Comparison of ENCODE assay signal across 1 cellular context in genomic region chr14:24100197-24100981, GRCh38.
TF ChIP-seq lines count a peak whose summit lies in the region.

No MANE protein-coding gene starts in this region.

TF ChIP-seq in HepG2, 621 proteins besides CTCF, POLR2A, EP300 and RAD21 (continued from another document and continues in another):
- TF ChIP-seq ATF2 (CRISPR knock-in tag; IDR thresholded peaks at IDR 0.05) (peak; percentile 30; the same call in 1 of the 2 replicates), GABPA (IDR thresholded peaks at IDR 0.05; ENCODE audit: low read depth, low read length) (no peak), GABPA (CRISPR knock-in tag; IDR thresholded peaks at IDR 0.05; ENCODE audit: low read depth) (no peak), RXRB (CRISPR knock-in tag; IDR thresholded peaks at IDR 0.05; ENCODE audit: borderline replicate concordance) (no peak), XBP1 (CRISPR knock-in tag; IDR thresholded peaks at IDR 0.05) (no peak), ZNF350 (CRISPR knock-in tag; IDR thresholded peaks at IDR 0.05; ENCODE audit: borderline replicate concordance, low read depth) (no peak; the same call in 1 of the 2 replicates), FOXK1 (CRISPR knock-in tag; IDR thresholded peaks at IDR 0.05; ENCODE audit: borderline replicate concordance, low read depth) (0 out of 2 replicates have a peak, but pooled peaks have one; percentile 12), ZNF496 (CRISPR knock-in tag; IDR thresholded peaks at IDR 0.05; ENCODE audit: insufficient replicate concordance) (no peak), ZNF816 (CRISPR knock-in tag; IDR thresholded peaks at IDR 0.05; ENCODE audit: borderline replicate concordance) (no peak), ATAD3A (CRISPR knock-in tag; IDR thresholded peaks at IDR 0.05) (0 out of 2 replicates have a peak, but pooled peaks have one; percentile 51), NCOA1 (CRISPR knock-in tag; IDR thresholded peaks at IDR 0.05) (no peak), ZNF598 (CRISPR knock-in tag; IDR thresholded peaks at IDR 0.05; ENCODE audit: borderline replicate concordance) (peak; percentile 4; the same call in 1 of the 2 replicates), SMAD1 (CRISPR knock-in tag; IDR thresholded peaks at IDR 0.05; ENCODE audit: borderline replicate concordance, low read depth) (0 out of 2 replicates have a peak, but pooled peaks have one; percentile 7), ZNF235 (CRISPR knock-in tag; IDR thresholded peaks at IDR 0.05; ENCODE audit: borderline replicate concordance) (0 out of 2 replicates have a peak, but pooled peaks have one; percentile 7), ZNF510 (CRISPR knock-in tag; IDR thresholded peaks at IDR 0.05; ENCODE audit: low read depth) (0 out of 2 replicates have a peak, but pooled peaks have one; percentile 68), ZNF776 (CRISPR knock-in tag; IDR thresholded peaks at IDR 0.05) (0 out of 2 replicates have a peak, but pooled peaks have one; percentile 31), SALL1 (CRISPR knock-in tag; IDR thresholded peaks at IDR 0.05) (peak; percentile 47; the same call in 1 of the 2 replicates), PAF1 (CRISPR knock-in tag; IDR thresholded peaks at IDR 0.05) (peak; percentile 93; the same call in 1 of the 2 replicates), CHCHD3 (CRISPR knock-in tag; IDR thresholded peaks at IDR 0.05) (no peak), ZNF678 (CRISPR knock-in tag; IDR thresholded peaks at IDR 0.05) (0 out of 2 replicates have a peak, but pooled peaks have one; percentile 26), ZBTB2 (CRISPR knock-in tag; IDR thresholded peaks at IDR 0.05; ENCODE audit: low read depth) (no peak), RBFOX2 (IDR thresholded peaks at IDR 0.05; ENCODE audit: low read depth, low read length) (peak; percentile 57; the same call in 1 of the 2 replicates), HIVEP1 (CRISPR knock-in tag; IDR thresholded peaks at IDR 0.05) (0 out of 2 replicates have a peak, but pooled peaks have one; percentile 58), ZNF747 (CRISPR knock-in tag; IDR thresholded peaks at IDR 0.05; ENCODE audit: borderline replicate concordance) (no peak), DDIT3 (CRISPR knock-in tag; IDR thresholded peaks at IDR 0.05) (no peak), KLF6 (CRISPR knock-in tag; IDR thresholded peaks at IDR 0.05) (no peak), ZNF276 (CRISPR knock-in tag; IDR thresholded peaks at IDR 0.05; ENCODE audit: low read depth) (0 out of 2 replicates have a peak, but pooled peaks have one; percentile 29), HIC2 (CRISPR knock-in tag; IDR thresholded peaks at IDR 0.05; ENCODE audit: low read depth) (no peak), U2AF2 (IDR thresholded peaks at IDR 0.05; ENCODE audit: low read depth, low read length) (no peak), CSRNP2 (CRISPR knock-in tag; conservative IDR thresholded peaks at IDR 0.05; ENCODE audit: low read depth) (no peak), NCOA5 (CRISPR knock-in tag; IDR thresholded peaks at IDR 0.05) (no peak)
- TF ChIP-seq, protein P1, sequence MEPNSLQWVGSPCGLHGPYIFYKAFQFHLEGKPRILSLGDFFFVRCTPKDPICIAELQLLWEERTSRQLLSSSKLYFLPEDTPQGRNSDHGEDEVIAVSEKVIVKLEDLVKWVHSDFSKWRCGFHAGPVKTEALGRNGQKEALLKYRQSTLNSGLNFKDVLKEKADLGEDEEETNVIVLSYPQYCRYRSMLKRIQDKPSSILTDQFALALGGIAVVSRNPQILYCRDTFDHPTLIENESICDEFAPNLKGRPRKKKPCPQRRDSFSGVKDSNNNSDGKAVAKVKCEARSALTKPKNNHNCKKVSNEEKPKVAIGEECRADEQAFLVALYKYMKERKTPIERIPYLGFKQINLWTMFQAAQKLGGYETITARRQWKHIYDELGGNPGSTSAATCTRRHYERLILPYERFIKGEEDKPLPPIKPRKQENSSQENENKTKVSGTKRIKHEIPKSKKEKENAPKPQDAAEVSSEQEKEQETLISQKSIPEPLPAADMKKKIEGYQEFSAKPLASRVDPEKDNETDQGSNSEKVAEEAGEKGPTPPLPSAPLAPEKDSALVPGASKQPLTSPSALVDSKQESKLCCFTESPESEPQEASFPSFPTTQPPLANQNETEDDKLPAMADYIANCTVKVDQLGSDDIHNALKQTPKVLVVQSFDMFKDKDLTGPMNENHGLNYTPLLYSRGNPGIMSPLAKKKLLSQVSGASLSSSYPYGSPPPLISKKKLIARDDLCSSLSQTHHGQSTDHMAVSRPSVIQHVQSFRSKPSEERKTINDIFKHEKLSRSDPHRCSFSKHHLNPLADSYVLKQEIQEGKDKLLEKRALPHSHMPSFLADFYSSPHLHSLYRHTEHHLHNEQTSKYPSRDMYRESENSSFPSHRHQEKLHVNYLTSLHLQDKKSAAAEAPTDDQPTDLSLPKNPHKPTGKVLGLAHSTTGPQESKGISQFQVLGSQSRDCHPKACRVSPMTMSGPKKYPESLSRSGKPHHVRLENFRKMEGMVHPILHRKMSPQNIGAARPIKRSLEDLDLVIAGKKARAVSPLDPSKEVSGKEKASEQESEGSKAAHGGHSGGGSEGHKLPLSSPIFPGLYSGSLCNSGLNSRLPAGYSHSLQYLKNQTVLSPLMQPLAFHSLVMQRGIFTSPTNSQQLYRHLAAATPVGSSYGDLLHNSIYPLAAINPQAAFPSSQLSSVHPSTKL (CRISPR knock-in tag; IDR thresholded peaks at IDR 0.05) = no peak
- TF ChIP-seq, protein P2, sequence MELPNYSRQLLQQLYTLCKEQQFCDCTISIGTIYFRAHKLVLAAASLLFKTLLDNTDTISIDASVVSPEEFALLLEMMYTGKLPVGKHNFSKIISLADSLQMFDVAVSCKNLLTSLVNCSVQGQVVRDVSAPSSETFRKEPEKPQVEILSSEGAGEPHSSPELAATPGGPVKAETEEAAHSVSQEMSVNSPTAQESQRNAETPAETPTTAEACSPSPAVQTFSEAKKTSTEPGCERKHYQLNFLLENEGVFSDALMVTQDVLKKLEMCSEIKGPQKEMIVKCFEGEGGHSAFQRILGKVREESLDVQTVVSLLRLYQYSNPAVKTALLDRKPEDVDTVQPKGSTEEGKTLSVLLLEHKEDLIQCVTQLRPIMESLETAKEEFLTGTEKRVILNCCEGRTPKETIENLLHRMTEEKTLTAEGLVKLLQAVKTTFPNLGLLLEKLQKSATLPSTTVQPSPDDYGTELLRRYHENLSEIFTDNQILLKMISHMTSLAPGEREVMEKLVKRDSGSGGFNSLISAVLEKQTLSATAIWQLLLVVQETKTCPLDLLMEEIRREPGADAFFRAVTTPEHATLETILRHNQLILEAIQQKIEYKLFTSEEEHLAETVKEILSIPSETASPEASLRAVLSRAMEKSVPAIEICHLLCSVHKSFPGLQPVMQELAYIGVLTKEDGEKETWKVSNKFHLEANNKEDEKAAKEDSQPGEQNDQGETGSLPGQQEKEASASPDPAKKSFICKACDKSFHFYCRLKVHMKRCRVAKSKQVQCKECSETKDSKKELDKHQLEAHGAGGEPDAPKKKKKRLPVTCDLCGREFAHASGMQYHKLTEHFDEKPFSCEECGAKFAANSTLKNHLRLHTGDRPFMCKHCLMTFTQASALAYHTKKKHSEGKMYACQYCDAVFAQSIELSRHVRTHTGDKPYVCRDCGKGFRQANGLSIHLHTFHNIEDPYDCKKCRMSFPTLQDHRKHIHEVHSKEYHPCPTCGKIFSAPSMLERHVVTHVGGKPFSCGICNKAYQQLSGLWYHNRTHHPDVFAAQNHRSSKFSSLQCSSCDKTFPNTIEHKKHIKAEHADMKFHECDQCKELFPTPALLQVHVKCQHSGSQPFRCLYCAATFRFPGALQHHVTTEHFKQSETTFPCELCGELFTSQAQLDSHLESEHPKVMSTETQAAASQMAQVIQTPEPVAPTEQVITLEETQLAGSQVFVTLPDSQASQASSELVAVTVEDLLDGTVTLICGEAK (IDR thresholded peaks at IDR 0.05) = no peak
- TF ChIP-seq, protein P2 (CRISPR knock-in tag; IDR thresholded peaks at IDR 0.05) = no peak
- TF ChIP-seq, protein P3, sequence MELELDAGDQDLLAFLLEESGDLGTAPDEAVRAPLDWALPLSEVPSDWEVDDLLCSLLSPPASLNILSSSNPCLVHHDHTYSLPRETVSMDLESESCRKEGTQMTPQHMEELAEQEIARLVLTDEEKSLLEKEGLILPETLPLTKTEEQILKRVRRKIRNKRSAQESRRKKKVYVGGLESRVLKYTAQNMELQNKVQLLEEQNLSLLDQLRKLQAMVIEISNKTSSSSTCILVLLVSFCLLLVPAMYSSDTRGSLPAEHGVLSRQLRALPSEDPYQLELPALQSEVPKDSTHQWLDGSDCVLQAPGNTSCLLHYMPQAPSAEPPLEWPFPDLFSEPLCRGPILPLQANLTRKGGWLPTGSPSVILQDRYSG (CRISPR knock-in tag; IDR thresholded peaks at IDR 0.05) = no peak
